1 cellular context compared by ENCODE assay signal in genomic region chr19:32694316-32694715, GRCh38.
TF ChIP-seq lines count a peak whose summit lies in the region.
"Not testable (repeated sequence)": the region's sequence is repeated elsewhere in the genome, so short reads cannot be mapped to it uniquely, and the experiment has no call there.

No MANE protein-coding gene starts in this region.

TF ChIP-seq in K562, 482 proteins besides CTCF, POLR2A, EP300 and RAD21:
- TF ChIP-seq TEAD4 (IDR thresholded peaks at IDR 0.05; ENCODE audit: low read length): not testable (repeated sequence)
- 0 out of 2 replicates have a peak, but pooled peaks have one; percentile 1 for TF ChIP-seq TEAD4 (CRISPR knock-in tag; IDR thresholded peaks at IDR 0.05; ENCODE audit: borderline replicate concordance)
